ENCODE assay signal across 1 cellular context in genomic region chr10:77993612-77994011, GRCh38.
TF ChIP-seq lines count a peak whose summit lies in the region.

No MANE protein-coding gene starts in this region.

TF ChIP-seq in GM23338, 12 proteins besides CTCF, POLR2A, EP300 and RAD21 (continued from another document):
- TF ChIP-seq, protein P1, sequence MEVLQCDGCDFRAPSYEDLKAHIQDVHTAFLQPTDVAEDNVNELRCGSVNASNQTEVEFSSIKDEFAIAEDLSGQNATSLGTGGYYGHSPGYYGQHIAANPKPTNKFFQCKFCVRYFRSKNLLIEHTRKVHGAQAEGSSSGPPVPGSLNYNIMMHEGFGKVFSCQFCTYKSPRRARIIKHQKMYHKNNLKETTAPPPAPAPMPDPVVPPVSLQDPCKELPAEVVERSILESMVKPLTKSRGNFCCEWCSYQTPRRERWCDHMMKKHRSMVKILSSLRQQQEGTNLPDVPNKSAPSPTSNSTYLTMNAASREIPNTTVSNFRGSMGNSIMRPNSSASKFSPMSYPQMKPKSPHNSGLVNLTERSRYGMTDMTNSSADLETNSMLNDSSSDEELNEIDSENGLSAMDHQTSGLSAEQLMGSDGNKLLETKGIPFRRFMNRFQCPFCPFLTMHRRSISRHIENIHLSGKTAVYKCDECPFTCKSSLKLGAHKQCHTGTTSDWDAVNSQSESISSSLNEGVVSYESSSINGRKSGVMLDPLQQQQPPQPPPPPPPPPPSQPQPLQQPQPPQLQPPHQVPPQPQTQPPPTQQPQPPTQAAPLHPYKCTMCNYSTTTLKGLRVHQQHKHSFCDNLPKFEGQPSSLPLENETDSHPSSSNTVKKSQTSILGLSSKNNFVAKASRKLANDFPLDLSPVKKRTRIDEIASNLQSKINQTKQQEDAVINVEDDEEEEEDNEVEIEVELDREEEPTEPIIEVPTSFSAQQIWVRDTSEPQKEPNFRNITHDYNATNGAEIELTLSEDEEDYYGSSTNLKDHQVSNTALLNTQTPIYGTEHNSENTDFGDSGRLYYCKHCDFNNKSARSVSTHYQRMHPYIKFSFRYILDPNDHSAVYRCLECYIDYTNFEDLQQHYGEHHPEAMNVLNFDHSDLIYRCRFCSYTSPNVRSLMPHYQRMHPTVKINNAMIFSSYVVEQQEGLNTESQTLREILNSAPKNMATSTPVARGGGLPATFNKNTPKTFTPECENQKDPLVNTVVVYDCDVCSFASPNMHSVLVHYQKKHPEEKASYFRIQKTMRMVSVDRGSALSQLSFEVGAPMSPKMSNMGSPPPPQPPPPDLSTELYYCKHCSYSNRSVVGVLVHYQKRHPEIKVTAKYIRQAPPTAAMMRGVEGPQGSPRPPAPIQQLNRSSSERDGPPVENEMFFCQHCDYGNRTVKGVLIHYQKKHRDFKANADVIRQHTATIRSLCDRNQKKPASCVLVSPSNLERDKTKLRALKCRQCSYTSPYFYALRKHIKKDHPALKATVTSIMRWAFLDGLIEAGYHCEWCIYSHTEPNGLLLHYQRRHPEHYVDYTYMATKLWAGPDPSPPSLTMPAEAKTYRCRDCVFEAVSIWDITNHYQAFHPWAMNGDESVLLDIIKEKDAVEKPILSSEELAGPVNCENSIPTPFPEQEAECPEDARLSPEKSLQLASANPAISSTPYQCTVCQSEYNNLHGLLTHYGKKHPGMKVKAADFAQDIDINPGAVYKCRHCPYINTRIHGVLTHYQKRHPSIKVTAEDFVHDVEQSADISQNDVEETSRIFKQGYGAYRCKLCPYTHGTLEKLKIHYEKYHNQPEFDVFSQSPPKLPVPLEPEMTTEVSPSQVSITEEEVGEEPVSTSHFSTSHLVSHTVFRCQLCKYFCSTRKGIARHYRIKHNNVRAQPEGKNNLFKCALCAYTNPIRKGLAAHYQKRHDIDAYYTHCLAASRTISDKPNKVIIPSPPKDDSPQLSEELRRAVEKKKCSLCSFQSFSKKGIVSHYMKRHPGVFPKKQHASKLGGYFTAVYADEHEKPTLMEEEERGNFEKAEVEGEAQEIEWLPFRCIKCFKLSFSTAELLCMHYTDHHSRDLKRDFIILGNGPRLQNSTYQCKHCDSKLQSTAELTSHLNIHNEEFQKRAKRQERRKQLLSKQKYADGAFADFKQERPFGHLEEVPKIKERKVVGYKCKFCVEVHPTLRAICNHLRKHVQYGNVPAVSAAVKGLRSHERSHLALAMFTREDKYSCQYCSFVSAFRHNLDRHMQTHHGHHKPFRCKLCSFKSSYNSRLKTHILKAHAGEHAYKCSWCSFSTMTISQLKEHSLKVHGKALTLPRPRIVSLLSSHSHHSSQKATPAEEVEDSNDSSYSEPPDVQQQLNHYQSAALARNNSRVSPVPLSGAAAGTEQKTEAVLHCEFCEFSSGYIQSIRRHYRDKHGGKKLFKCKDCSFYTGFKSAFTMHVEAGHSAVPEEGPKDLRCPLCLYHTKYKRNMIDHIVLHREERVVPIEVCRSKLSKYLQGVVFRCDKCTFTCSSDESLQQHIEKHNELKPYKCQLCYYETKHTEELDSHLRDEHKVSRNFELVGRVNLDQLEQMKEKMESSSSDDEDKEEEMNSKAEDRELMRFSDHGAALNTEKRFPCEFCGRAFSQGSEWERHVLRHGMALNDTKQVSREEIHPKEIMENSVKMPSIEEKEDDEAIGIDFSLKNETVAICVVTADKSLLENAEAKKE (CRISPR knock-in tag; IDR thresholded peaks at IDR 0.05) = no peak
- no peak for TF ChIP-seq STAT1 (IDR thresholded peaks at IDR 0.05; ENCODE audit: unreplicated experiment)
- TF ChIP-seq NANOG (IDR thresholded peaks at IDR 0.05; ENCODE audit: borderline replicate concordance) = no peak
- TF ChIP-seq, protein P2, sequence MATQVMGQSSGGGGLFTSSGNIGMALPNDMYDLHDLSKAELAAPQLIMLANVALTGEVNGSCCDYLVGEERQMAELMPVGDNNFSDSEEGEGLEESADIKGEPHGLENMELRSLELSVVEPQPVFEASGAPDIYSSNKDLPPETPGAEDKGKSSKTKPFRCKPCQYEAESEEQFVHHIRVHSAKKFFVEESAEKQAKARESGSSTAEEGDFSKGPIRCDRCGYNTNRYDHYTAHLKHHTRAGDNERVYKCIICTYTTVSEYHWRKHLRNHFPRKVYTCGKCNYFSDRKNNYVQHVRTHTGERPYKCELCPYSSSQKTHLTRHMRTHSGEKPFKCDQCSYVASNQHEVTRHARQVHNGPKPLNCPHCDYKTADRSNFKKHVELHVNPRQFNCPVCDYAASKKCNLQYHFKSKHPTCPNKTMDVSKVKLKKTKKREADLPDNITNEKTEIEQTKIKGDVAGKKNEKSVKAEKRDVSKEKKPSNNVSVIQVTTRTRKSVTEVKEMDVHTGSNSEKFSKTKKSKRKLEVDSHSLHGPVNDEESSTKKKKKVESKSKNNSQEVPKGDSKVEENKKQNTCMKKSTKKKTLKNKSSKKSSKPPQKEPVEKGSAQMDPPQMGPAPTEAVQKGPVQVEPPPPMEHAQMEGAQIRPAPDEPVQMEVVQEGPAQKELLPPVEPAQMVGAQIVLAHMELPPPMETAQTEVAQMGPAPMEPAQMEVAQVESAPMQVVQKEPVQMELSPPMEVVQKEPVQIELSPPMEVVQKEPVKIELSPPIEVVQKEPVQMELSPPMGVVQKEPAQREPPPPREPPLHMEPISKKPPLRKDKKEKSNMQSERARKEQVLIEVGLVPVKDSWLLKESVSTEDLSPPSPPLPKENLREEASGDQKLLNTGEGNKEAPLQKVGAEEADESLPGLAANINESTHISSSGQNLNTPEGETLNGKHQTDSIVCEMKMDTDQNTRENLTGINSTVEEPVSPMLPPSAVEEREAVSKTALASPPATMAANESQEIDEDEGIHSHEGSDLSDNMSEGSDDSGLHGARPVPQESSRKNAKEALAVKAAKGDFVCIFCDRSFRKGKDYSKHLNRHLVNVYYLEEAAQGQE (IDR thresholded peaks at IDR 0.05; ENCODE audit: unreplicated experiment) = no peak
- TF ChIP-seq EZH2phosphoT487 (IDR thresholded peaks at IDR 0.05; ENCODE audit: unreplicated experiment) = no peak
- no peak for TF ChIP-seq JUNB (IDR thresholded peaks at IDR 0.05; ENCODE audit: unreplicated experiment)
- TF ChIP-seq POLR2AphosphoS5 (IDR thresholded peaks at IDR 0.05; ENCODE audit: low read depth) = no peak
- no peak for TF ChIP-seq CREB1 (CRISPR knock-in tag; IDR thresholded peaks at IDR 0.05; ENCODE audit: low read depth)
- no peak for TF ChIP-seq EZH2 (IDR thresholded peaks at IDR 0.05; ENCODE audit: low read depth, unreplicated experiment)
